ENCODE assay signal across 11 cellular contexts in the genomic region with DNA sequence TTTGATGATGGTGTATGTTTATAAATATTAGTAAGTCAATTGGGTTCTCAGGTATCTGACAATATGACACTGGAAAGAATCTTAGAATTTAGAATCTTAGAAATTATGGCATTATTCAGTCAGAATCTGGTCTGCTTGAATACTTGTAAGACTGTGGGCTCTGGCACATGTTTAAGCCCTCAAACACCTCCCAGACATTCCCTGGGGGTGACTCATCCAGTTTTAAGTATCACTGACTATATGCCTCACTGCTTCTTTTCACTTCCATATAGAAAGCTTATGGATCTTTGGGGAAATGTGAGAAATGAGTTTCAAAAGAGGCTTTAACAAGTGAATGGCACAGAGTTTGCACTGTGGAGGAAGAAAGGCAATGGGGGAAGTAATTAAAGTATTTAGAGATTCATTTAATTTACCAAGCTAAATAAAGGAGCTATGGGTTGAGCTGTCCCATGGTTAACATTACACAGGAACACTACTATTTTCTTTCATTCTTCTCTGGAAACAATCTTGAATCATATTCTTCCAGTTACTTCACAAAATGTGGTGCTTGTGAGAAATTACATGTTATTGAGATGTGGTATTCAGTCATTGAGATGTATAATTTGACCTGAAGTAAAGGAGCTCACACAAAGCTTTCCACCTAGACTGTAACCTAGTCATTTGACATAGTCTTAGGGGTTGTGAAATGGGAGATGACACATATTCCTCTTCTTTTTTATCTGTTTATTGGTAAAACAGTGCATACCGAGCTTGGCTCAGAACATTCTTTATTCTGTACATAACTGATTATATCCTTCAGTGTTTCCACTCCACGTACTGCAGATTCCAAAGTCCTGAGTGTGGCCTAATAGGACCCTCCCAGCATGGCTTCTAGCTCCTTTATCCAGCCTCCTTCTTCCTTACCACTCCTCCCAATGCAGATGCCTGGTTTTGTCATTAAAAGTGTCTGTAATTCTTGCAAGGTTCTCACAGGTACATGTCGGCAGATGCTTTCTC.
DNase-seq lines count a peak whose midpoint lies in the region; TF ChIP-seq lines count a peak whose summit lies in the region.
"Had no signal": no experiment of that assay in that cellular context is flagged by ENCODE, and none has a peak within 500 bp of the region (broad histone marks: within the 10 kb centered on the region; RNA-seq: fewer than 3 reads in every experiment).

No MANE protein-coding gene starts in this region.

- DNase-seq in EH (ENCODE audit: low read depth) = peak; percentile 97
- peak; percentile 84 for DNase-seq in NT2/D1 (ENCODE audit: low read depth, low spot score)
- peak; percentile 53 for DNase-seq in epithelial cell of prostate (ENCODE audit: low read depth, low spot score)
- peak; percentile 40 for DNase-seq in neuronal stem cell (ENCODE audit: low spot score)
- DNase-seq in D341Med (ENCODE audit: low spot score) = no peak
- DNase-seq in activated CD4-positive, alpha-beta T cell treated with anti-CD3 and anti-CD28 coated beads for 48 hours = no peak
- DNase-seq in NCI-H2029 (lab: John Stamatoyannopoulos, UW) = no peak
- no peak for DNase-seq in GM10248 (ENCODE audit: extremely low spot score)
- DNase-seq: DMS79, NCI-H2107 had no signal

- no peak overlapping the region for H2BK12ac ChIP-seq in neuronal stem cell (ENCODE audit: low read length)

- H3K36me3 ChIP-seq in NT2/D1 (ENCODE audit: insufficient read depth, insufficient read length, low read length) = no peaks in the 10 kb centered on the region
- no peaks in the 10 kb centered on the region for H3K36me3 ChIP-seq in neuronal stem cell (replicated peaks in 1 of 2; ENCODE audit: control insufficient read depth in 2 of 2, insufficient read depth in 2 of 2, low read length in 2 of 2)
- H3K36me3 ChIP-seq: esophagus muscularis mucosa had no signal

- H3K4me1 ChIP-seq in NT2/D1 (ENCODE audit: insufficient read depth, insufficient read length) (no peaks in the 10 kb centered on the region), neuronal stem cell (ENCODE audit: control insufficient read depth in 2 of 2, insufficient read depth in 1 of 2, low read depth in 1 of 2, low read length in 2 of 2) (peaks cover 5 to 6% of the 10 kb centered on the region in 2 donors)
- H3K4me1 ChIP-seq: esophagus muscularis mucosa had no signal

- no peak overlapping the region for H3K9ac ChIP-seq in NT2/D1 (ENCODE audit: insufficient read length, low read depth)
- H3K9ac ChIP-seq in neuronal stem cell (ENCODE audit: low read depth, low read length, poor library complexity) = no peak overlapping the region

- H2BK15ac ChIP-seq in neuronal stem cell (ENCODE audit: low read length) = no peak overlapping the region

- peak overlapping the region; percentile 75 for H3K27ac ChIP-seq in epithelial cell of prostate
- no peak overlapping the region for H3K27ac ChIP-seq in neuronal stem cell (replicated peaks; ENCODE audit: low read length)
- H3K27ac ChIP-seq: esophagus muscularis mucosa had no signal

- no peak overlapping the region for H3K23ac ChIP-seq in neuronal stem cell (ENCODE audit: low read depth, low read length, poor library complexity)

- no peaks in the 10 kb centered on the region for H3K79me1 ChIP-seq in neuronal stem cell (ENCODE audit: low read depth, low read length)

- no peak overlapping the region for H3K4me3 ChIP-seq in NT2/D1 (ENCODE audit: insufficient read length, low read depth)
- no peak overlapping the region for H3K4me3 ChIP-seq in neuronal stem cell (ENCODE audit: low read length in 2 of 2)
- H3K4me3 ChIP-seq: esophagus muscularis mucosa had no signal

- POLR2A ChIA-PET in GM10248 (lab: Yijun Ruan, JAX) = no interaction called here

- H3K14ac ChIP-seq in neuronal stem cell (ENCODE audit: low read length) = no peak overlapping the region

- H3K27me3 ChIP-seq in NT2/D1 (ENCODE audit: insufficient read depth, insufficient read length) (no peaks in the 10 kb centered on the region), neuronal stem cell (ENCODE audit: control insufficient read depth in 3 of 3, insufficient read depth in 3 of 3, low read depth in 1 of 3, low read length in 3 of 3) (no peaks in the 10 kb centered on the region)
- H3K27me3 ChIP-seq: esophagus muscularis mucosa had no signal

- peaks cover 25% of the 10 kb centered on the region for H3K9me3 ChIP-seq in NT2/D1 (ENCODE audit: insufficient read depth, low read length)
- H3K9me3 ChIP-seq in neuronal stem cell (replicated peaks in 1 of 2; ENCODE audit: control insufficient read depth in 2 of 2, insufficient read depth in 1 of 2, low read depth in 1 of 2, low read length in 2 of 2) = peaks cover 2 to 5% of the 10 kb centered on the region in 2 donors
- H3K9me3 ChIP-seq: esophagus muscularis mucosa had no signal

- no peak for TF ChIP-seq CTCF in GM10248 (IDR thresholded peaks at IDR 0.05; ENCODE audit: control extremely low read depth, extremely low read depth, low read depth, missing control alignments)

- peak overlapping the region; percentile 12 for H2AFZ ChIP-seq in neuronal stem cell (ENCODE audit: low read length)

- no peak overlapping the region for H3K18ac ChIP-seq in neuronal stem cell (ENCODE audit: low read length)

- no peak overlapping the region for H4K8ac ChIP-seq in neuronal stem cell (ENCODE audit: low read depth, low read length)

- H2AK5ac ChIP-seq in neuronal stem cell (ENCODE audit: low read depth, low read length) = no peak overlapping the region

- H3K4me2 ChIP-seq in neuronal stem cell (ENCODE audit: insufficient read depth, low read length, poor library complexity, severe bottlenecking) = no peak overlapping the region

- H3K4ac ChIP-seq in neuronal stem cell (ENCODE audit: low read length) = no peak overlapping the region

- CTCF ChIA-PET in GM10248 (lab: Yijun Ruan, JAX) = interaction anchor here (0.9 to 1.1 kb wide), 3 partner anchors 11 to 19 kb away, joined by 3 read pairs; no protein-coding TSS in a partner anchor

- no peak overlapping the region for H4K91ac ChIP-seq in neuronal stem cell (ENCODE audit: low read depth, low read length, poor library complexity)

- no peak overlapping the region for H2BK5ac ChIP-seq in neuronal stem cell (ENCODE audit: low read length)

- no CpG with 5 or more reads among the region's 3 CpGs for WGBS in neuronal stem cell (ENCODE audit: extremely low coverage in 2 of 2, insufficient read length in 2 of 2, insufficient replicate concordance in 1 of 2), 2 donors

- no peak overlapping the region for H2BK120ac ChIP-seq in neuronal stem cell (ENCODE audit: low read depth, low read length)

Comparison
In these comparisons a context has a peak if more than half of its experiments do, and no peak if none do; other contexts are left out.
1. DNase-seq: peak in EH (single experiment), NT2/D1 (single experiment), epithelial cell of prostate (single experiment) and neuronal stem cell (single experiment); none in D341Med (single experiment), activated CD4-positive, alpha-beta T cell treated with anti-CD3 and anti-CD28 coated beads for 48 hours (single experiment), NCI-H2029 (single experiment) and GM10248 (single experiment).